Comparison of ENCODE assay signal across 1 cellular context in the genomic region with DNA sequence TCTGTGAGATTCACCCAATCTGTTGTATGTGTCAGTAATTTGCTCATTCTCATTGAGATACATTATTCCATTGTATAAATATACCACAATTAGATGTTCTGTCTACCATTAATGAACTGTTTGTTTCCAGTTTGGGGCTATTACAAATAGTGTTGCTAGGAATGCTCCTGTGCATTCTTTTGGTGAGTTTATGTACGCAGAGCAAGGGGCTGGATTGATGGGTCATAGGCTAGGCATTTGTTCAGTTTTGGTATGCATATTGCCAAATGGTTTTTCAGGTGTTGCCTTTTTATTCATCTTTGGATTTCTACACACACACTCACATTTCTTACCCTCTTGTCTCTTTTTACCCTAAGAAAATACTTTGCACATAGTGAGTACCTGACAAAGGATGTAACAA.
TF ChIP-seq lines count a peak whose summit lies in the region.

No MANE protein-coding gene starts in this region.

TF ChIP-seq in IMR-90, 13 proteins besides CTCF, POLR2A, EP300 and RAD21 (continued from another document):
- TF ChIP-seq CEBPB (IDR thresholded peaks at IDR 0.05; ENCODE audit: low read depth, low read length) (no peak), MAFK (IDR thresholded peaks at IDR 0.05; ENCODE audit: low read depth, low read length) (no peak), CHD1 (IDR thresholded peaks at IDR 0.05; ENCODE audit: low read depth, low read length) (no peak), NFE2L2 (IDR thresholded peaks at IDR 0.05; ENCODE audit: low read depth, low read length) (no peak), RCOR1 (IDR thresholded peaks at IDR 0.05; ENCODE audit: insufficient replicate concordance, low read length) (no peak)
TF ChIP-seq in IMR-90: peak in this region for 0.
